Comparison of ENCODE assay signal across 26 cellular contexts in the genomic region with DNA sequence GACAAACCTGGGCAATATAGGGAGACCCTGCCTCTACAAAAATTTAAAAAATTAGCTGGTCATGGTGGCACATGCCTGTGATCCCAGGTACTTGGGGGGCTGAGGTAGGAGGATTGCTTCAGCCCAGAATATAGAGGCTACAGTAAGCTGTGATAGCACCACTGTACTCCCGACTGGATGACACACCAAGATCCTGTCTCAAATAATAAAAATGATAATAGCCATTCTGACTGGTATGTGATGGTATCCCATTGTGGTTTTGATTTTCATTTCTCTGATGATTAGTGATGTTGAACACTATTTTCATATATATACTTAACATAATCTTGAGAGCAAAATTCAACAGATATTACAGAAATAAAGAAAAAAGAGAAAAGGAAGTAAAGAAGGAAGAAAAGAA.
"Had no signal": no experiment of that assay in that cellular context is flagged by ENCODE, and none has a peak within 500 bp of the region (broad histone marks: within the 10 kb centered on the region; RNA-seq: fewer than 3 reads in every experiment).

No MANE protein-coding gene starts in this region.

- H3K27ac ChIP-seq: neural progenitor cell, ovary, parathyroid adenoma, psoas muscle, right lobe of liver, sigmoid colon, spleen, stomach, thoracic aorta, thyroid gland, tibial nerve, upper lobe of left lung, vagina had no signal

- H3K27me3 ChIP-seq: neural progenitor cell, ovary, right lobe of liver, sigmoid colon, spleen, stomach, thyroid gland, tibial nerve, upper lobe of left lung, vagina had no signal

- FAIRE-seq: urothelium cell line had no signal

- H3K4me3 ChIP-seq: neural progenitor cell, ovary, psoas muscle, right lobe of liver, sigmoid colon, smooth muscle cell, spleen, stomach, thoracic aorta, thyroid gland, tibial nerve, upper lobe of left lung, vagina had no signal

- H3K4me2 ChIP-seq: neural progenitor cell, smooth muscle cell had no signal

- H3K4me1 ChIP-seq: neural progenitor cell, parathyroid adenoma, psoas muscle, right lobe of liver, sigmoid colon, spleen, stomach, thyroid gland, tibial nerve, upper lobe of left lung, vagina had no signal

- H3K9me3 ChIP-seq: ovary, psoas muscle, right lobe of liver, sigmoid colon, thoracic aorta, thyroid gland, tibial nerve, upper lobe of left lung, vagina had no signal

- H3K36me3 ChIP-seq: neural progenitor cell, ovary, right lobe of liver, sigmoid colon, spleen, stomach, thoracic aorta, thyroid gland, tibial nerve, upper lobe of left lung, vagina had no signal

- H2AFZ ChIP-seq: neural progenitor cell, parathyroid adenoma had no signal

- H3K79me2 ChIP-seq: parathyroid adenoma had no signal

- DNase-seq: naive thymus-derived CD4-positive, alpha-beta T cell; natural killer cell; occipital lobe; ovary; posterior cingulate gyrus; psoas muscle; right cardiac atrium; right lobe of liver; sigmoid colon; spleen; stimulated activated CD4-positive, alpha-beta T cell treated with anti-CD3 and anti-CD28 coated beads, Interleukin-12 subunit alpha, Interleukin-12 subunit beta, amount 100 ng/mL, for 4 hours; stimulated activated CD4-positive, alpha-beta T cell treated with anti-CD3 and anti-CD28 coated beads, Interleukin-1b, Interleukin-23, amount 100 ng/mL, for 48 hours; stimulated activated CD4-positive, alpha-beta T cell treated with anti-CD3 and anti-CD28 coated beads, Interleukin-4, amount 100 ng/mL, for 1 hour; stimulated activated naive B cell treated with anti-CD40 and anti-IgM and Interleukin-4, amounts not matched to agents 10 μg/mL and 1 μg/mL and 100 μg/mL, for 72 hours; stimulated activated naive CD4-positive, alpha-beta T cell treated with Interleukin-2 at 50 U/mL for 16 hours; stomach; thyroid gland; trophoblast cell; upper lobe of left lung had no signal

- H3K9ac ChIP-seq: neural progenitor cell, parathyroid adenoma had no signal
